ENCODE assay signal across 1 cellular context in the genomic region with DNA sequence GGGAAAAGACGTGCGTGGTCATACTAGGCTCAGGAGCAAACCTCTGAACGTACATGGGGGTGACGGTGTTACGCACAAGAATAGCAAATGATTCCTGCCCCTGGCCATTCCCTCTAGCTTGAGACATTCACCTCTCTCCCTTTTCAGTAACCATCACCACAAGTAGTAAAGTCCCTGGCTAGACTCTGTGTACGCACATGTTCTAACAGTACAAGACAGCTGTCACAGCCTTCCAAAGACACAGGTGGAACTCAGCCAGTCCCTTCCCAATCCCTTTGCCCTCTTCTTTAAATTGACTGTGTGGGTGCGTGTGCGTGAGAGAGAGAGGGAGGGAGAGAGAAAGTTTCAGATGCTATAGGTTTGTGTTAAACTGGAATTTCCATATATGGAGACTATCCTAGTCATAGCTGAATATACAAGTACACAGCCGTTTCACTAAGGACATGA.
A peak's percentile ranks its signal among the peaks of the same experiment; 100 is the strongest.
TF ChIP-seq lines count a peak whose summit lies in the region.

No MANE protein-coding gene starts in this region.

TF ChIP-seq in K562, 482 proteins besides CTCF, POLR2A, EP300 and RAD21 (continued from another document):
- no peak for TF ChIP-seq ASH1L (IDR thresholded peaks at IDR 0.05; ENCODE audit: borderline replicate concordance, low read depth, partially characterized antibody)
- TF ChIP-seq SRF (CRISPR knock-in tag; IDR thresholded peaks at IDR 0.05): peak in 1 of 2 experiments; percentile 20; a peak in 1 of 4 replicates
- no peak for TF ChIP-seq ZNF431 (CRISPR knock-in tag; IDR thresholded peaks at IDR 0.05)
- TF ChIP-seq, protein P1, sequence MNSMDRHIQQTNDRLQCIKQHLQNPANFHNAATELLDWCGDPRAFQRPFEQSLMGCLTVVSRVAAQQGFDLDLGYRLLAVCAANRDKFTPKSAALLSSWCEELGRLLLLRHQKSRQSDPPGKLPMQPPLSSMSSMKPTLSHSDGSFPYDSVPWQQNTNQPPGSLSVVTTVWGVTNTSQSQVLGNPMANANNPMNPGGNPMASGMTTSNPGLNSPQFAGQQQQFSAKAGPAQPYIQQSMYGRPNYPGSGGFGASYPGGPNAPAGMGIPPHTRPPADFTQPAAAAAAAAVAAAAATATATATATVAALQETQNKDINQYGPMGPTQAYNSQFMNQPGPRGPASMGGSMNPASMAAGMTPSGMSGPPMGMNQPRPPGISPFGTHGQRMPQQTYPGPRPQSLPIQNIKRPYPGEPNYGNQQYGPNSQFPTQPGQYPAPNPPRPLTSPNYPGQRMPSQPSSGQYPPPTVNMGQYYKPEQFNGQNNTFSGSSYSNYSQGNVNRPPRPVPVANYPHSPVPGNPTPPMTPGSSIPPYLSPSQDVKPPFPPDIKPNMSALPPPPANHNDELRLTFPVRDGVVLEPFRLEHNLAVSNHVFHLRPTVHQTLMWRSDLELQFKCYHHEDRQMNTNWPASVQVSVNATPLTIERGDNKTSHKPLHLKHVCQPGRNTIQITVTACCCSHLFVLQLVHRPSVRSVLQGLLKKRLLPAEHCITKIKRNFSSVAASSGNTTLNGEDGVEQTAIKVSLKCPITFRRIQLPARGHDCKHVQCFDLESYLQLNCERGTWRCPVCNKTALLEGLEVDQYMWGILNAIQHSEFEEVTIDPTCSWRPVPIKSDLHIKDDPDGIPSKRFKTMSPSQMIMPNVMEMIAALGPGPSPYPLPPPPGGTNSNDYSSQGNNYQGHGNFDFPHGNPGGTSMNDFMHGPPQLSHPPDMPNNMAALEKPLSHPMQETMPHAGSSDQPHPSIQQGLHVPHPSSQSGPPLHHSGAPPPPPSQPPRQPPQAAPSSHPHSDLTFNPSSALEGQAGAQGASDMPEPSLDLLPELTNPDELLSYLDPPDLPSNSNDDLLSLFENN (IDR thresholded peaks at IDR 0.05; ENCODE audit: low read depth in 2 of 2, low read length in 2 of 2): no peak
- no peak for TF ChIP-seq FOXM1 (IDR thresholded peaks at IDR 0.05; ENCODE audit: low read depth)
- TF ChIP-seq FOXM1 (CRISPR knock-in tag; IDR thresholded peaks at IDR 0.05; ENCODE audit: low read depth): no peak
- no peak for TF ChIP-seq ZFX (CRISPR knock-in tag; IDR thresholded peaks at IDR 0.05)
- no peak for TF ChIP-seq SUPT5H (IDR thresholded peaks at IDR 0.05)
- TF ChIP-seq KLF1 (tag; IDR thresholded peaks at IDR 0.05): peak; percentile 13; the same call in 1 of the 2 replicates
- no peak for TF ChIP-seq ZNF695 (CRISPR knock-in tag; IDR thresholded peaks at IDR 0.05)
- TF ChIP-seq ETS2 (tag; IDR thresholded peaks at IDR 0.05; ENCODE audit: borderline replicate concordance, poor library complexity, severe bottlenecking): peak; percentile 8
- no peak for TF ChIP-seq SMARCC2 (IDR thresholded peaks at IDR 0.05; ENCODE audit: low read depth)
- 0 out of 2 replicates have a peak, but pooled peaks have one; percentile 1 for TF ChIP-seq RBFOX2 (IDR thresholded peaks at IDR 0.05; ENCODE audit: low read depth, low read length)
- TF ChIP-seq NFXL1 (CRISPR knock-in tag; IDR thresholded peaks at IDR 0.05): 0 out of 2 replicates have a peak, but pooled peaks have one; percentile 4
- TF ChIP-seq MECOM (CRISPR knock-in tag; IDR thresholded peaks at IDR 0.05): 0 out of 2 replicates have a peak, but pooled peaks have one; percentile 51
- TF ChIP-seq NFIX (CRISPR knock-in tag; IDR thresholded peaks at IDR 0.05; ENCODE audit: low read depth): no peak
